ENCODE assay signal across 1 cellular context in the genomic region with DNA sequence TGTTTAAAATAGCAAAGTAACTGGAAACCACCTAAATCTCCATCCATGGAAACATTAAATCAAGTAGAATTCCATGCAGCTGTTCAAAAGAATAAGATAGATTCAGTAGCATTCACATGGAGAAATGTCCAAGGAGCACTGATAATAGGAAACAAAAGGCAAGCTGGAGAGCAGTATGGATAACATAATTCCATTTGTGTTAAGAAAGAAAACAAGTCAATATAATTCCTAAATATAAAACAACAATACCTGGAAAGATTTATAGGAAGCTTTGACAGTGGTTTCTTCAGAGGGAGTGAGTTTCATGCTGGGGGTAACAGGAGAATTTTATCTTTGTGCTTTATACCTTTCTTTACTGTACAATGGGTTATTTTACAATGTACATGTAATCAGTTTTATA.
TF ChIP-seq lines count a peak whose summit lies in the region.

No MANE protein-coding gene starts in this region.

TF ChIP-seq in K562, 482 proteins besides CTCF, POLR2A, EP300 and RAD21:
- TF ChIP-seq PTRF (tag; IDR thresholded peaks at IDR 0.05), result no peak
- no peak for TF ChIP-seq STAG1 (CRISPR knock-in tag; IDR thresholded peaks at IDR 0.05; ENCODE audit: borderline replicate concordance)
- no peak for TF ChIP-seq POLR3A (IDR thresholded peaks at IDR 0.05; ENCODE audit: borderline replicate concordance, extremely low read depth, insufficient read depth, insufficient read length)
- TF ChIP-seq ZNF589 (CRISPR knock-in tag; IDR thresholded peaks at IDR 0.05; ENCODE audit: low read depth), result no peak
- no peak for TF ChIP-seq TAF7 (tag; IDR thresholded peaks at IDR 0.05)
